ENCODE assay signal across 1 cellular context in the genomic region with DNA sequence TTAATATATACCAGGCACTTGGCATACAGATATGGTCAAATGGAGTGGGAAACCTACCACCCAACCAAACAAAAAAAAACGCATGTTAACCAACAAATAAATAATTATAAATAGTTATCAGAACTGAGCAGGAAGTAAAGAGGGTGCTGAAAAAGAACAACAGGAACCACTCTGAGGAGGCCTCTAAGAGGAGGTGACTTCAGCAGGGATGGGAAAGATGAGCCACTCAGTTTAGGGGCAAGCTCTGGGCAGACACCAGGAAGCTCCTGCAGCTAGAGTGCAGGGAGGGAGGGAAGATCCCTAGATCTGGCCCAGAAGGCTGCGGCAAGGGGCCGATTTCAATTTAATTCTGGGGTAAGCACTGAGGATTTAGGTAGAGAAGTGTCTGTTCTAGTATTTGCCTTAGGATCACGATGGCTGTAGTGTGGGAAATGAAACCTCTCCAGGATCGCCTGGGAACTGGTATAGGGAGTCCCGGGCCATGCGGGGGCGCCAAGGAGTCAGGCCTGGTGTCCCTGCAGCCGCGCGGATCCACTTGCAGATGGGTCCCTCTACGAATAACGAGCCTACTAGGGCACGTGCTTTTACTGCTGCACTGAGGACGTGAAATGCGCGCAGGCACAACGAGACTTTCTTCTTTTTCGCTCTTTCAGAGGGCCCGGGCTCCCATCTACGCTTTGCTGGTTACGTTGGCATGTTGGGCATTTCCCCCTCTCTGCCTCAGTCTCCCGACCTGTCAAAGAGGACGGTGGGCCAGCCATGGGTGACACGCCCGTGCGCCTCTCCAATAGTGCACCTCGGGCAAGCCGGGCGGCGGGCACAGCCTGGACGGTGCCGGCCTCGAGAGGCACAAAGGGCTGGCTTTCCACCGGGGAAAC.
TF ChIP-seq lines count a peak whose summit lies in the region.

No MANE protein-coding gene starts in this region.

TF ChIP-seq in HEK293, 187 proteins besides CTCF, POLR2A, EP300 and RAD21 (continued from another document):
- 0 out of 2 replicates have a peak, but pooled peaks have one; percentile 28 for TF ChIP-seq YY1 (tag by site-specific recombination; IDR thresholded peaks at IDR 0.05)
- TF ChIP-seq ZNF629 (tag by site-specific recombination; IDR thresholded peaks at IDR 0.05): 0 out of 2 replicates have a peak, but pooled peaks have one; percentile 11
- TF ChIP-seq SP7 (tag by site-specific recombination; IDR thresholded peaks at IDR 0.05): peak; percentile 73
- TF ChIP-seq ZNF341 (tag by site-specific recombination; IDR thresholded peaks at IDR 0.05; ENCODE audit: low read depth): no peak
- TF ChIP-seq SCRT2 (tag by site-specific recombination; IDR thresholded peaks at IDR 0.05): no peak
- TF ChIP-seq HOXA7 (CRISPR knock-in tag; IDR thresholded peaks at IDR 0.05; ENCODE audit: borderline replicate concordance): no peak
- TF ChIP-seq, protein P1, sequence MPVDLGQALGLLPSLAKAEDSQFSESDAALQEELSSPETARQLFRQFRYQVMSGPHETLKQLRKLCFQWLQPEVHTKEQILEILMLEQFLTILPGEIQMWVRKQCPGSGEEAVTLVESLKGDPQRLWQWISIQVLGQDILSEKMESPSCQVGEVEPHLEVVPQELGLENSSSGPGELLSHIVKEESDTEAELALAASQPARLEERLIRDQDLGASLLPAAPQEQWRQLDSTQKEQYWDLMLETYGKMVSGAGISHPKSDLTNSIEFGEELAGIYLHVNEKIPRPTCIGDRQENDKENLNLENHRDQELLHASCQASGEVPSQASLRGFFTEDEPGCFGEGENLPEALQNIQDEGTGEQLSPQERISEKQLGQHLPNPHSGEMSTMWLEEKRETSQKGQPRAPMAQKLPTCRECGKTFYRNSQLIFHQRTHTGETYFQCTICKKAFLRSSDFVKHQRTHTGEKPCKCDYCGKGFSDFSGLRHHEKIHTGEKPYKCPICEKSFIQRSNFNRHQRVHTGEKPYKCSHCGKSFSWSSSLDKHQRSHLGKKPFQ (tag by site-specific recombination; IDR thresholded peaks at IDR 0.05): no peak
- 0 out of 2 replicates have a peak, but pooled peaks have one; percentile 69 for TF ChIP-seq KLF8 (tag by site-specific recombination; IDR thresholded peaks at IDR 0.05)
- no peak for TF ChIP-seq ZNF311 (tag by site-specific recombination; IDR thresholded peaks at IDR 0.05; ENCODE audit: borderline replicate concordance)
- TF ChIP-seq ZNF76 (tag by site-specific recombination; IDR thresholded peaks at IDR 0.05; ENCODE audit: borderline replicate concordance, low read depth): peak; percentile 63
- peak; percentile 63 for TF ChIP-seq IKZF3 (tag by site-specific recombination; IDR thresholded peaks at IDR 0.05)
- peak; percentile 95 for TF ChIP-seq ZFP69B (tag by site-specific recombination; IDR thresholded peaks at IDR 0.05)
- peak; percentile 27 for TF ChIP-seq SETDB1 (IDR thresholded peaks at IDR 0.05; ENCODE audit: insufficient read length, low read length)
- TF ChIP-seq ZNF335 (tag by site-specific recombination; conservative IDR thresholded peaks at IDR 0.05): peak; percentile 98
- TF ChIP-seq EGR2 (tag by site-specific recombination; IDR thresholded peaks at IDR 0.05; ENCODE audit: low read depth): no peak
- no peak for TF ChIP-seq ZSCAN16 (tag by site-specific recombination; IDR thresholded peaks at IDR 0.05)
- TF ChIP-seq ZNF555 (tag by site-specific recombination; conservative IDR thresholded peaks at IDR 0.05): no peak
- TF ChIP-seq, protein P2, sequence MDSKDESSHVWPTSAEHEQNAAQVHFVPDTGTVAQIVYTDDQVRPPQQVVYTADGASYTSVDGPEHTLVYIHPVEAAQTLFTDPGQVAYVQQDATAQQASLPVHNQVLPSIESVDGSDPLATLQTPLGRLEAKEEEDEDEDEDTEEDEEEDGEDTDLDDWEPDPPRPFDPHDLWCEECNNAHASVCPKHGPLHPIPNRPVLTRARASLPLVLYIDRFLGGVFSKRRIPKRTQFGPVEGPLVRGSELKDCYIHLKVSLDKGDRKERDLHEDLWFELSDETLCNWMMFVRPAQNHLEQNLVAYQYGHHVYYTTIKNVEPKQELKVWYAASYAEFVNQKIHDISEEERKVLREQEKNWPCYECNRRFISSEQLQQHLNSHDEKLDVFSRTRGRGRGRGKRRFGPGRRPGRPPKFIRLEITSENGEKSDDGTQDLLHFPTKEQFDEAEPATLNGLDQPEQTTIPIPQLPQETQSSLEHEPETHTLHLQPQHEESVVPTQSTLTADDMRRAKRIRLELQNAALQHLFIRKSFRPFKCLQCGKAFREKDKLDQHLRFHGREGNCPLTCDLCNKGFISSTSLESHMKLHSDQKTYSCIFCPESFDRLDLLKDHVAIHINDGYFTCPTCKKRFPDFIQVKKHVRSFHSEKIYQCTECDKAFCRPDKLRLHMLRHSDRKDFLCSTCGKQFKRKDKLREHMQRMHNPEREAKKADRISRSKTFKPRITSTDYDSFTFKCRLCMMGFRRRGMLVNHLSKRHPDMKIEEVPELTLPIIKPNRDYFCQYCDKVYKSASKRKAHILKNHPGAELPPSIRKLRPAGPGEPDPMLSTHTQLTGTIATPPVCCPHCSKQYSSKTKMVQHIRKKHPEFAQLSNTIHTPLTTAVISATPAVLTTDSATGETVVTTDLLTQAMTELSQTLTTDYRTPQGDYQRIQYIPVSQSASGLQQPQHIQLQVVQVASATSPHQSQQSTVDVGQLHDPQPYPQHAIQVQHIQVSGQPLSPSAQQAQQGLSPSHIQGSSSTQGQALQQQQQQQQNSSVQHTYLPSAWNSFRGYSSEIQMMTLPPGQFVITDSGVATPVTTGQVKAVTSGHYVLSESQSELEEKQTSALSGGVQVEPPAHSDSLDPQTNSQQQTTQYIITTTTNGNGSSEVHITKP (tag by site-specific recombination; IDR thresholded peaks at IDR 0.05): no peak
- TF ChIP-seq, protein P3, sequence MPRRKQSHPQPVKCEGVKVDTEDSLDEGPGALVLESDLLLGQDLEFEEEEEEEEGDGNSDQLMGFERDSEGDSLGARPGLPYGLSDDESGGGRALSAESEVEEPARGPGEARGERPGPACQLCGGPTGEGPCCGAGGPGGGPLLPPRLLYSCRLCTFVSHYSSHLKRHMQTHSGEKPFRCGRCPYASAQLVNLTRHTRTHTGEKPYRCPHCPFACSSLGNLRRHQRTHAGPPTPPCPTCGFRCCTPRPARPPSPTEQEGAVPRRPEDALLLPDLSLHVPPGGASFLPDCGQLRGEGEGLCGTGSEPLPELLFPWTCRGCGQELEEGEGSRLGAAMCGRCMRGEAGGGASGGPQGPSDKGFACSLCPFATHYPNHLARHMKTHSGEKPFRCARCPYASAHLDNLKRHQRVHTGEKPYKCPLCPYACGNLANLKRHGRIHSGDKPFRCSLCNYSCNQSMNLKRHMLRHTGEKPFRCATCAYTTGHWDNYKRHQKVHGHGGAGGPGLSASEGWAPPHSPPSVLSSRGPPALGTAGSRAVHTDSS (tag by site-specific recombination; IDR thresholded peaks at IDR 0.05): no peak
- TF ChIP-seq ZFP37 (tag by site-specific recombination; IDR thresholded peaks at IDR 0.05): 0 out of 2 replicates have a peak, but pooled peaks have one; percentile 31
- no peak for TF ChIP-seq ZNF621 (tag by site-specific recombination; IDR thresholded peaks at IDR 0.05)
- peak; percentile 39; the same call in 1 of the 2 replicates for TF ChIP-seq ZEB2 (tag by site-specific recombination; IDR thresholded peaks at IDR 0.05)
- TF ChIP-seq, protein P4, sequence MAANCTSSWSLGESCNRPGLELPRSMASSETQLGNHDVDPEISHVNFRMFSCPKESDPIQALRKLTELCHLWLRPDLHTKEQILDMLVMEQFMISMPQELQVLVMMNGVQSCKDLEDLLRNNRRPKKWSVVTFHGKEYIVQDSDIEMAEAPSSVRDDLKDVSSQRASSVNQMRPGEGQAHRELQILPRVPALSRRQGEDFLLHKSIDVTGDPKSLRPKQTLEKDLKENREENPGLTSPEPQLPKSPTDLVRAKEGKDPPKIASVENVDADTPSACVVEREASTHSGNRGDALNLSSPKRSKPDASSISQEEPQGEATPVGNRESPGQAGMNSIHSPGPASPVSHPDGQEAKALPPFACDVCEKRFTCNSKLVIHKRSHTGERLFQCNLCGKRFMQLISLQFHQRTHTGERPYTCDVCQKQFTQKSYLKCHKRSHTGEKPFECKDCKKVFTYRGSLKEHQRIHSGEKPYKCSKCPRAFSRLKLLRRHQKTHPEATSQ (tag by site-specific recombination; IDR thresholded peaks at IDR 0.05): no peak
- peak; percentile 56 for TF ChIP-seq ZNF654 (tag by site-specific recombination; IDR thresholded peaks at IDR 0.05; ENCODE audit: low read depth)
- TF ChIP-seq, protein P5, sequence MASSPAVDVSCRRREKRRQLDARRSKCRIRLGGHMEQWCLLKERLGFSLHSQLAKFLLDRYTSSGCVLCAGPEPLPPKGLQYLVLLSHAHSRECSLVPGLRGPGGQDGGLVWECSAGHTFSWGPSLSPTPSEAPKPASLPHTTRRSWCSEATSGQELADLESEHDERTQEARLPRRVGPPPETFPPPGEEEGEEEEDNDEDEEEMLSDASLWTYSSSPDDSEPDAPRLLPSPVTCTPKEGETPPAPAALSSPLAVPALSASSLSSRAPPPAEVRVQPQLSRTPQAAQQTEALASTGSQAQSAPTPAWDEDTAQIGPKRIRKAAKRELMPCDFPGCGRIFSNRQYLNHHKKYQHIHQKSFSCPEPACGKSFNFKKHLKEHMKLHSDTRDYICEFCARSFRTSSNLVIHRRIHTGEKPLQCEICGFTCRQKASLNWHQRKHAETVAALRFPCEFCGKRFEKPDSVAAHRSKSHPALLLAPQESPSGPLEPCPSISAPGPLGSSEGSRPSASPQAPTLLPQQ (tag by site-specific recombination; IDR thresholded peaks at IDR 0.05): peak; percentile 94
- peak; percentile 53; the same call in 1 of the 2 replicates for TF ChIP-seq ZNF501 (tag by site-specific recombination; IDR thresholded peaks at IDR 0.05)
- no peak for TF ChIP-seq YY2 (tag by site-specific recombination; IDR thresholded peaks at IDR 0.05)
- TF ChIP-seq GLI2 (tag by site-specific recombination; IDR thresholded peaks at IDR 0.05; ENCODE audit: borderline replicate concordance, low read depth): no peak
- no peak for TF ChIP-seq ZNF138 (tag by site-specific recombination; IDR thresholded peaks at IDR 0.05; ENCODE audit: borderline replicate concordance)
- no peak for TF ChIP-seq TCF7L2 (IDR thresholded peaks at IDR 0.05; ENCODE audit: borderline replicate concordance, low read depth, low read length)
- no peak for TF ChIP-seq ZNF121 (tag by site-specific recombination; IDR thresholded peaks at IDR 0.05)
- TF ChIP-seq AEBP2 (tag by site-specific recombination; IDR thresholded peaks at IDR 0.05; ENCODE audit: borderline replicate concordance): no peak
- no peak; the same call in 1 of the 2 replicates for TF ChIP-seq SP2 (tag by site-specific recombination; IDR thresholded peaks at IDR 0.05)
- no peak; the same call in 1 of the 2 replicates for TF ChIP-seq ZNF596 (tag by site-specific recombination; IDR thresholded peaks at IDR 0.05)
- no peak for TF ChIP-seq ZFHX2 (tag by site-specific recombination; conservative IDR thresholded peaks at IDR 0.05)
- no peak for TF ChIP-seq ZNF23 (tag by site-specific recombination; IDR thresholded peaks at IDR 0.05; ENCODE audit: borderline replicate concordance)
- peak; percentile 80 for TF ChIP-seq ZBTB48 (tag by site-specific recombination; IDR thresholded peaks at IDR 0.05)
- TF ChIP-seq ZNF133 (tag by site-specific recombination; IDR thresholded peaks at IDR 0.05): 0 out of 2 replicates have a peak, but pooled peaks have one; percentile 9
- TF ChIP-seq, protein P6, sequence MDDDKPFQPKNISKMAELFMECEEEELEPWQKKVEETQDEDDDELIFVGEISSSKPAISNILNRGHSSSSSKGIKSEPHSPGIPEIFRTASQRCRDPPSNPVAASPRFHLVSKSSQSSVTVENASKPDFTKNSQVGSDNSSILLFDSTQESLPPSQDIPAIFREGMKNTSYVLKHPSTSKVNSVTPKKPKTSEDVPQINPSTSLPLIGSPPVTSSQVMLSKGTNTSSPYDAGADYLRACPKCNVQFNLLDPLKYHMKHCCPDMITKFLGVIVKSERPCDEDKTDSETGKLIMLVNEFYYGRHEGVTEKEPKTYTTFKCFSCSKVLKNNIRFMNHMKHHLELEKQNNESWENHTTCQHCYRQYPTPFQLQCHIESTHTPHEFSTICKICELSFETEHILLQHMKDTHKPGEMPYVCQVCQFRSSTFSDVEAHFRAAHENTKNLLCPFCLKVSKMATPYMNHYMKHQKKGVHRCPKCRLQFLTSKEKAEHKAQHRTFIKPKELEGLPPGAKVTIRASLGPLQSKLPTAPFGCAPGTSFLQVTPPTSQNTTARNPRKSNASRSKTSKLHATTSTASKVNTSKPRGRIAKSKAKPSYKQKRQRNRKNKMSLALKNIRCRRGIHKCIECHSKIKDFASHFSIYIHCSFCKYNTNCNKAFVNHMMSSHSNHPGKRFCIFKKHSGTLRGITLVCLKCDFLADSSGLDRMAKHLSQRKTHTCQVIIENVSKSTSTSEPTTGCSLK (tag by site-specific recombination; IDR thresholded peaks at IDR 0.05): no peak
- 0 out of 2 replicates have a peak, but pooled peaks have one; percentile 43 for TF ChIP-seq ZNF2 (tag by site-specific recombination; IDR thresholded peaks at IDR 0.05)
- TF ChIP-seq ZBTB17 (tag by site-specific recombination; IDR thresholded peaks at IDR 0.05): 0 out of 2 replicates have a peak, but pooled peaks have one; percentile 49
- peak; percentile 95 for TF ChIP-seq ZNF777 (tag by site-specific recombination; IDR thresholded peaks at IDR 0.05; ENCODE audit: borderline replicate concordance)
- no peak for TF ChIP-seq ZNF704 (tag by site-specific recombination; IDR thresholded peaks at IDR 0.05)
- 0 out of 2 replicates have a peak, but pooled peaks have one; percentile 19 for TF ChIP-seq PRDM1 (tag by site-specific recombination; IDR thresholded peaks at IDR 0.05)
- TF ChIP-seq ZSCAN30 (tag by site-specific recombination; IDR thresholded peaks at IDR 0.05): peak; percentile 73; the same call in 1 of the 2 replicates
